20 cellular contexts compared by ENCODE assay signal in the genomic region with DNA sequence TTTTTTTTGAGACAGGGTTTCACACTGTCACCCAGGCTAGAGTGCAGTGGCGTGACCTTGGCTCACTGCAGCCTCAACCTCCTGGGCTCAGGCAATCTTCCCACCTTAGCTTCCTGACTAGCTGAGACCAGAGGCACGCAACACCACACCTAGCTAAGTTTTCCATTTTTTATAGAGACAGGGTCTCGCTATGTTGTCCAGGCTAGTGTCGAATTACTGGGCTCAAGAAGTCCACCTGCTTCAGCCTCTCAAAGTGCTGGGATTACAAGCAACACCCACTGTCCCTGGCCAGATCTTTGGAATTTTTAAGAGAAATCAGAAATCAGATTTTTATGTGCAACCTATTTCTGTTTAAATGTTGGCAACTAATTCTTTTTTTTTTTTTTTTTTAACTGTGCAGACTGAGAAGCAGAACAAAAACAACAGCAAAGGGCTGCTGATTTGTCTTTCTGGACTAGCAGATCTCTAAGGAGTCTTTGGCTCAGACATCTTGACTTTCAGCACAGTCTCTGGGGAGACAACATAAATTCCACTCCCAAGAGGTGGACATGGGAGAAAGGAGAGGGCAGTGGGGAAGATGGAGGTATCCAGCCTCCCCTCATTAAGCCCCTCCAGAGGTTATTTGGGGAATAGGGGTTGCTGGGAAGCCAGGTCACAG. TPM values are rescaled to one million over a fixed set of nuclear protein-coding genes. Genes with fewer than 3 reads are reported as not detected.
DNase-seq lines count a peak whose midpoint lies in the region; ATAC-seq and TF ChIP-seq lines count a peak whose summit lies in the region.
"Had no signal": no experiment of that assay in that cellular context is flagged by ENCODE, and none has a peak within 500 bp of the region (broad histone marks: within the 10 kb centered on the region; RNA-seq: fewer than 3 reads in every experiment).

No MANE protein-coding gene starts in this region.

- no peak for TF ChIP-seq CTCF in body of pancreas (IDR thresholded peaks at IDR 0.05)

- H3K4me3 ChIP-seq in body of pancreas: no peak overlapping the region
- H3K4me3 ChIP-seq: psoas muscle had no signal

- no peak for TF ChIP-seq POLR2A in body of pancreas (IDR thresholded peaks at IDR 0.05)

- 85 to 87% methylated on average over 4 of the region's 4 CpGs for WGBS in body of pancreas, 2 donors

- H3K27me3 ChIP-seq in body of pancreas: no peaks in the 10 kb centered on the region
- H3K27me3 ChIP-seq: breast epithelium had no signal

- H3K9me3 ChIP-seq in body of pancreas: no peaks in the 10 kb centered on the region
- H3K9me3 ChIP-seq: breast epithelium, psoas muscle had no signal

- peaks cover 1% of the 10 kb centered on the region for H3K4me1 ChIP-seq in body of pancreas
- H3K4me1 ChIP-seq: breast epithelium, psoas muscle had no signal

- intact Hi-C loops in body of pancreas (cut with DNase I): no loop called here

- H3K36me3 ChIP-seq in body of pancreas (replicated peaks in 1 of 2; ENCODE audit: insufficient read depth in 1 of 2, low read depth in 2 of 2): no peaks in the 10 kb centered on the region
- H3K36me3 ChIP-seq: breast epithelium had no signal

- ATAC-seq in body of pancreas (no peak), HG03520 (IDR thresholded peaks at IDR 0.05; ENCODE audit: unreplicated experiment) (no peak), GM18511 (IDR thresholded peaks at IDR 0.05; ENCODE audit: unreplicated experiment) (no peak)
- ATAC-seq: left lobe of liver had no signal

- peak; percentile 11 for DNase-seq in M059J (ENCODE audit: low read depth)
- no peak for DNase-seq in caudate nucleus (lab: John Stamatoyannopoulos, UW)
- DNase-seq in myocyte (ENCODE audit: low read depth): peak; percentile 38
- no peak for DNase-seq in body of pancreas
- DNase-seq: activated CD4-positive, alpha-beta T cell treated with anti-CD3 and anti-CD28 coated beads, Interleukin-2, amount 10 ng/mL, durations not matched to agents 7 days and 5 days; activated naive CD4-positive, alpha-beta T cell treated with anti-CD3 and anti-CD28 coated beads, Interleukin-2, amount 50 U/mL, for 16 hours; AML-193; DMS153; effector CD8-positive, alpha-beta T cell; NCI-H187 treated with DMSO at 0.1 percent for 48 hours; NCI-H526; SIG-M5 had no signal

- peak overlapping the region; percentile 92 for H3K27ac ChIP-seq in caudate nucleus (ENCODE audit: low read depth, low read length)
- H3K27ac ChIP-seq in temporal lobe (ENCODE audit: low read depth, low read length): peak overlapping the region; percentile 76
- H3K27ac ChIP-seq in body of pancreas: no peak overlapping the region
- H3K27ac ChIP-seq: psoas muscle had no signal

RNA-seq across cellular contexts. Expression of gene FABP6, which starts 54.4 kb away (rescaled TPM):
- 1.0 and 3.0 TPM in 2 replicates for total RNA-seq in M059J (2014; rRNA removed; shearing (Covaris generic))
- not detected in 2 replicates for total RNA-seq in myocyte
- polyA plus RNA-seq in myocyte (2012): not detected
- 2.2 TPM for total RNA-seq in temporal lobe
- not detected for total RNA-seq in body of pancreas
- total RNA-seq: activated CD4-positive, alpha-beta T cell treated with anti-CD3 and anti-CD28 coated beads, Interleukin-2, amount 10 ng/mL, durations not matched to agents 7 days and 5 days; breast epithelium; fibroblast of villous mesenchyme; left lobe of liver; MCF 10A had no signal

RNA-seq across cellular contexts. Expression of gene PWWP2A, which starts 55.7 kb away (rescaled TPM):
- 15.7 and 19.7 TPM in 2 replicates for total RNA-seq in M059J (2014; rRNA removed; shearing (Covaris generic))
- 21.3 and 23.3 TPM in 2 replicates for total RNA-seq in myocyte
- polyA plus RNA-seq in myocyte (2012): 7.8 TPM
- total RNA-seq in temporal lobe: 29.3 TPM
- 10 to 100 TPM; 27.0 to 75.5 TPM for total RNA-seq in body of pancreas

Comparison
In these comparisons a context has a peak if more than half of its experiments do, and no peak if none do; other contexts are left out.
1. DNase-seq: peak in M059J (single experiment) and myocyte (single experiment); none in caudate nucleus (0 of 61) and body of pancreas (0 of 4).
2. H3K27ac ChIP-seq: peak in caudate nucleus (single experiment) and temporal lobe (single experiment); none in body of pancreas (0 of 4).